Comparison of ENCODE assay signal across 30 cellular contexts in the genomic region with DNA sequence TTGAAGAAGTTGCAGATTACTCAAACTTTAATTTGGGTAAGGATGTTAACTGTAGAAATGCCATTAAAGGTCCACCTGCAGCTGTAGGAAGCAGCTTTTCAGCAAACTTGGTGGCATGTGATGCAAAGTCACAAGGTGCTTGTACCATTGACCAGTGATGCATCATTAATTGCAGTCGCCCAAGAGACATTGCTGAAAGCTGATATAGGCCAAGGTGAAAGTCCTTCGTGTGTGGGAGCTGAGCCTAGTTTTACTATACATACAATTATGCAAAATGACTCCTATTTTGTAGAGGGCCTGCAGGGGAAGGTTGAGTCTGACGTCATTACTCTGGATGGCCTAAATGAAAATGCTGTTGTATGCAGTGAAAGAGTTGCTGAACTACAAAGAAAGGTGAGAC.
"Had no signal": no experiment of that assay in that cellular context is flagged by ENCODE, and none has a peak within 500 bp of the region (broad histone marks: within the 10 kb centered on the region; RNA-seq: fewer than 3 reads in every experiment).

No MANE protein-coding gene starts in this region.

- FAIRE-seq: colon, endometrium, endothelial cell of umbilical vein had no signal

- H3K4me1 ChIP-seq: adrenal gland, body of pancreas, esophagus squamous epithelium, gastroesophageal sphincter, heart right ventricle had no signal

- H3K9me3 ChIP-seq: adrenal gland, body of pancreas, esophagus squamous epithelium, gastroesophageal sphincter, heart right ventricle had no signal

- H3K27me3 ChIP-seq: adrenal gland, body of pancreas, esophagus squamous epithelium, gastroesophageal sphincter, heart right ventricle had no signal

- H3K27ac ChIP-seq: adrenal gland, body of pancreas, epithelial cell of prostate, esophagus squamous epithelium, gastroesophageal sphincter, heart right ventricle had no signal

- DNase-seq: activated CD4-positive, alpha-beta memory T cell treated with anti-CD3 and anti-CD28 coated beads for 36 hours; activated CD4-positive, alpha-beta T cell treated with anti-CD3 and anti-CD28 coated beads for 36 hours; activated CD4-positive, alpha-beta T cell treated with anti-CD3 and anti-CD28 coated beads, Interleukin-2, amount 10 ng/mL, durations not matched to agents 24 days and 14 days; activated CD4-positive, CD25-positive, alpha-beta regulatory T cell; activated CD4-positive, CD25-positive, alpha-beta regulatory T cell treated with anti-CD3 and anti-CD28 coated beads, Interleukin-2, amount 50 U/mL, for 72 hours; activated CD8-positive, alpha-beta memory T cell treated with anti-CD3 and anti-CD28 coated beads, Interleukin-2, amount 10 ng/mL, durations not matched to agents 7 days and 5 days; activated CD8-positive, alpha-beta memory T cell treated with anti-CD3 and anti-CD28 coated beads, Interleukin-2, amount 50 U/mL, for 4 hours; activated CD8-positive, alpha-beta T cell treated with anti-CD3 and anti-CD28 coated beads, Interleukin-2, amount 10 ng/mL, durations not matched to agents 7 days and 5 days; activated effector memory CD4-positive, alpha-beta T cell treated with anti-CD3 and anti-CD28 coated beads, Interleukin-2, amount 50 U/mL, for 16 hours; activated naive CD4-positive, alpha-beta T cell treated with anti-CD3 and anti-CD28 coated beads for 36 hours; activated naive CD8-positive, alpha-beta T cell treated with anti-CD3 and anti-CD28 coated beads for 36 hours; activated naive CD8-positive, alpha-beta T cell treated with anti-CD3 and anti-CD28 coated beads, Interleukin-2, amount 50 U/mL, for 24 hours; activated T-cell treated with anti-CD3 and anti-CD28 coated beads, Interleukin-2, amount 50 U/mL, for 1 hour; activated T-cell treated with anti-CD3 and anti-CD28 coated beads, Interleukin-2, amount 50 U/mL, for 48 hours; adrenal gland; amygdala; aorta; body of pancreas; caudate nucleus; effector CD8-positive, alpha-beta T cell; esophagus squamous epithelium; foreskin melanocyte; heart right ventricle; T-helper 17 cell; T1000 had no signal

- H3K4me3 ChIP-seq: adrenal gland, body of pancreas, esophagus squamous epithelium, gastroesophageal sphincter, heart right ventricle had no signal

- H3K36me3 ChIP-seq: adrenal gland had no signal
